Comparison of ENCODE assay signal across 1 cellular context in the genomic region with DNA sequence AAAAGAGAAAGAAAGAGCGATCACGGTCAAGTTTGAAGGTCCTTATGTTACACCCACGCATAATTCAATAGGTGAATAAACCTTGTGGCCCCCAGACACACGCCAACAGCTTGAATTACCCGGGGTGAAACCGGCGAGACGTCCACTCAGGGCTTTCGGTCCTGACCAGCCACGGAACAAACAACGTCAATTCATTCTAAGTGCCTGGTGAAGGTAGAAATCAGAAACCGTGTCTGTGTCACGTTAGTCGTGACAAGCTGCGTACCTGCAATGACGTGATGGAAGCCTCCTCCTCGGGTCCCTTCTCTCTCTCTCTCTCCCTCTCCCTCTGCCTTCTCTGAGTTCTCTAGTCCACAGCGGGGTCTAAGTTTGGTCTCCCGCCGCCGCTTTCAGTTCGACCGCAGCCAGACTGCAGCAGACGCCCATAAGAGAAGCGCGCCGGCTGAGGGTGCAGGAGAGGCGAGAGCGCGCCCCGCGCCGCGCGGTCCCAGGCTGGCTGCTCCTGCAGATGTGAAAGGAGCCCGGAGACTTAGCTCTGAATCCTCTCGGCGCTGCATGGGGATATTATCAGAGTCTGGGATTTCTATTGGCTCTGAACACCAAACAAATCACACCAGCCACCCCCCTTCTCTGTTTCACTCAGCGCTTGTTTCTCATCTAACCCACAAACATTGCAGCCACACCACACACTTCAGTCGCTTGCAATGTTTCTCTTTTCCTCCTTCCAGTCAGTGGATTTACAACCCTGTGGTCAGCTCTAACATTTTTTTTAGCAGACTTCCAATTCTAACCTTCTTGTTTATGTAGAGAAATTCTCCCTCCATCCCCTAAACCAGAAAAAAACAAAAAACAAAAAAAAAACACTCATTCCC.
TF ChIP-seq lines count a peak whose summit lies in the region.

Gene GREM2, minus strand, starts transcription at position 537 of the 872 bp plus-strand sequence. CDS start 118,680 bp downstream, outside the sequence.

TF ChIP-seq in K562, 482 proteins besides CTCF, POLR2A, EP300 and RAD21 (continued from another document):
- TF ChIP-seq TRIM24 (IDR thresholded peaks at IDR 0.05) (no peak), ZNF133 (CRISPR knock-in tag; IDR thresholded peaks at IDR 0.05) (no peak), POLR2AphosphoS5 (IDR thresholded peaks at IDR 0.05; ENCODE audit: control insufficient read depth, insufficient read depth, low read depth, low read length) (no peak), LCOR (CRISPR knock-in tag; IDR thresholded peaks at IDR 0.05) (no peak)
- TF ChIP-seq, protein P1, sequence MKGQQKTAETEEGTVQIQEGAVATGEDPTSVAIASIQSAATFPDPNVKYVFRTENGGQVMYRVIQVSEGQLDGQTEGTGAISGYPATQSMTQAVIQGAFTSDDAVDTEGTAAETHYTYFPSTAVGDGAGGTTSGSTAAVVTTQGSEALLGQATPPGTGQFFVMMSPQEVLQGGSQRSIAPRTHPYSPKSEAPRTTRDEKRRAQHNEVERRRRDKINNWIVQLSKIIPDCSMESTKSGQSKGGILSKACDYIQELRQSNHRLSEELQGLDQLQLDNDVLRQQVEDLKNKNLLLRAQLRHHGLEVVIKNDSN (CRISPR knock-in tag; IDR thresholded peaks at IDR 0.05) = no peak
